In the genomic region with DNA sequence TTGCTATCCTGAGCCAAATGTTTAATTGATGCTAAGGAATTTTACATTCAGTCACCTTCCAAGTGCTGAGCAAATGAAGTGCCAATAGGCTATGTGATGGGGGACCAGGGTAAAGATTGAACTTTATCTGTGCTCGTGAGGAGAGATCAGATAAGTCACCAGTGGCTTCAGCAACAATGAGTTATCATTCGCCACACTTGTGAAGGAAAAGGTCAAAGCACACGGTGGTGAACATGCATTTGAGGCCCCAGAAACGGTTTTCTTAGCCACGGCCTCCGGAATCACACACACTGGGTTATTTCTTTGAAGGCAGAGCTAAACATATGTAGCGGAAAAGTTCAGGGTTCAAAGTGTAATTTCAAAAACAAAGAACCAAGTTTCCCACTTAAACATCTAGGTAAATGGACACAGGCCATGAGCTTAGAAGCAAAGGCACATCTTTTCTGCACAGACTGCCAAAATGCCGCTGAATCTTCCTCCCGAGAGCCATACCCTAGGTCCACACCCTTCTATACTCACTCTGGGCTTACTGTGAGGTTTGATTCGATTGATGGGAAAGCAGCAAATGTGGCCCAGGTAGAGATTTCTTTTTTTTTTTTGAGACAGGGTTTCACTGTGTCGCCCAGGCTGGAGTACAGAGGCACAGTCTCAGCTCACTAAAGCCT, we compare ENCODE assay signal across 1 cellular context.
A peak's percentile ranks its signal among the peaks of the same experiment; 100 is the strongest.
TF ChIP-seq lines count a peak whose summit lies in the region.

No MANE protein-coding gene starts in this region.

TF ChIP-seq in HepG2, 621 proteins besides CTCF, POLR2A, EP300 and RAD21 (continued from another document and continues in another):
- TF ChIP-seq, protein P1, sequence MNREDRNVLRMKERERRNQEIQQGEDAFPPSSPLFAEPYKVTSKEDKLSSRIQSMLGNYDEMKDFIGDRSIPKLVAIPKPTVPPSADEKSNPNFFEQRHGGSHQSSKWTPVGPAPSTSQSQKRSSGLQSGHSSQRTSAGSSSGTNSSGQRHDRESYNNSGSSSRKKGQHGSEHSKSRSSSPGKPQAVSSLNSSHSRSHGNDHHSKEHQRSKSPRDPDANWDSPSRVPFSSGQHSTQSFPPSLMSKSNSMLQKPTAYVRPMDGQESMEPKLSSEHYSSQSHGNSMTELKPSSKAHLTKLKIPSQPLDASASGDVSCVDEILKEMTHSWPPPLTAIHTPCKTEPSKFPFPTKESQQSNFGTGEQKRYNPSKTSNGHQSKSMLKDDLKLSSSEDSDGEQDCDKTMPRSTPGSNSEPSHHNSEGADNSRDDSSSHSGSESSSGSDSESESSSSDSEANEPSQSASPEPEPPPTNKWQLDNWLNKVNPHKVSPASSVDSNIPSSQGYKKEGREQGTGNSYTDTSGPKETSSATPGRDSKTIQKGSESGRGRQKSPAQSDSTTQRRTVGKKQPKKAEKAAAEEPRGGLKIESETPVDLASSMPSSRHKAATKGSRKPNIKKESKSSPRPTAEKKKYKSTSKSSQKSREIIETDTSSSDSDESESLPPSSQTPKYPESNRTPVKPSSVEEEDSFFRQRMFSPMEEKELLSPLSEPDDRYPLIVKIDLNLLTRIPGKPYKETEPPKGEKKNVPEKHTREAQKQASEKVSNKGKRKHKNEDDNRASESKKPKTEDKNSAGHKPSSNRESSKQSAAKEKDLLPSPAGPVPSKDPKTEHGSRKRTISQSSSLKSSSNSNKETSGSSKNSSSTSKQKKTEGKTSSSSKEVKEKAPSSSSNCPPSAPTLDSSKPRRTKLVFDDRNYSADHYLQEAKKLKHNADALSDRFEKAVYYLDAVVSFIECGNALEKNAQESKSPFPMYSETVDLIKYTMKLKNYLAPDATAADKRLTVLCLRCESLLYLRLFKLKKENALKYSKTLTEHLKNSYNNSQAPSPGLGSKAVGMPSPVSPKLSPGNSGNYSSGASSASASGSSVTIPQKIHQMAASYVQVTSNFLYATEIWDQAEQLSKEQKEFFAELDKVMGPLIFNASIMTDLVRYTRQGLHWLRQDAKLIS (CRISPR knock-in tag; IDR thresholded peaks at IDR 0.05): 0 out of 2 replicates have a peak, but pooled peaks have one; percentile 43
- TF ChIP-seq BRCA1 (CRISPR knock-in tag; IDR thresholded peaks at IDR 0.05) (peak; percentile 58; the same call in 1 of the 2 replicates), HNF4A (CRISPR knock-in tag; IDR thresholded peaks at IDR 0.05) (peak; percentile 94), ZNF577 (CRISPR knock-in tag; IDR thresholded peaks at IDR 0.05; ENCODE audit: borderline replicate concordance, low read depth) (no peak), BORCS8-MEF2B (CRISPR knock-in tag; IDR thresholded peaks at IDR 0.05) (peak; percentile 44; the same call in 1 of the 2 replicates), CAMTA2 (CRISPR knock-in tag; IDR thresholded peaks at IDR 0.05; ENCODE audit: borderline replicate concordance) (no peak), GFI1 (CRISPR knock-in tag; IDR thresholded peaks at IDR 0.05; ENCODE audit: borderline replicate concordance) (peak; percentile 86), HNRNPL (IDR thresholded peaks at IDR 0.05; ENCODE audit: low read depth, low read length) (no peak), ZSCAN21 (CRISPR knock-in tag; IDR thresholded peaks at IDR 0.05; ENCODE audit: borderline replicate concordance) (peak; percentile 82), ZNF547 (CRISPR knock-in tag; IDR thresholded peaks at IDR 0.05) (no peak; the same call in 1 of the 2 replicates), SRY (CRISPR knock-in tag; IDR thresholded peaks at IDR 0.05) (peak; percentile 56; the same call in 1 of the 2 replicates), MBNL3 (CRISPR knock-in tag; conservative IDR thresholded peaks at IDR 0.05) (no peak), ZSCAN9 (CRISPR knock-in tag; IDR thresholded peaks at IDR 0.05; ENCODE audit: borderline replicate concordance) (peak; percentile 68; the same call in 1 of the 2 replicates), ZNF337 (CRISPR knock-in tag; IDR thresholded peaks at IDR 0.05; ENCODE audit: borderline replicate concordance, low read depth) (no peak), RARA (CRISPR knock-in tag; IDR thresholded peaks at IDR 0.05) (peak; percentile 81), ZNF501 (CRISPR knock-in tag; IDR thresholded peaks at IDR 0.05) (peak; percentile 59; the same call in 1 of the 2 replicates), FOXO1 (CRISPR knock-in tag; IDR thresholded peaks at IDR 0.05) (peak; percentile 69; the same call in 1 of the 2 replicates), ZNF446 (CRISPR knock-in tag; IDR thresholded peaks at IDR 0.05) (no peak), ZFP90 (CRISPR knock-in tag; IDR thresholded peaks at IDR 0.05; ENCODE audit: borderline replicate concordance) (peak; percentile 49; the same call in 1 of the 2 replicates), SRSF4 (IDR thresholded peaks at IDR 0.05; ENCODE audit: low read depth, low read length, poor library complexity, severe bottlenecking) (no peak), ZFY (CRISPR knock-in tag; IDR thresholded peaks at IDR 0.05) (peak; percentile 67), NR2F2 (IDR thresholded peaks at IDR 0.05; ENCODE audit: borderline replicate concordance, low read depth) (peak; percentile 86), ZFP36 (IDR thresholded peaks at IDR 0.05; ENCODE audit: borderline replicate concordance, low read depth, low read length, partially characterized antibody) (no peak), ZNF34 (CRISPR knock-in tag; IDR thresholded peaks at IDR 0.05; ENCODE audit: borderline replicate concordance) (no peak), REL (CRISPR knock-in tag; conservative IDR thresholded peaks at IDR 0.05) (no peak; the same call in 1 of the 2 replicates), TSC22D2 (CRISPR knock-in tag; IDR thresholded peaks at IDR 0.05; ENCODE audit: borderline replicate concordance) (no peak), TARDBP (CRISPR knock-in tag; IDR thresholded peaks at IDR 0.05) (peak; percentile 87)
- TF ChIP-seq, protein P2, sequence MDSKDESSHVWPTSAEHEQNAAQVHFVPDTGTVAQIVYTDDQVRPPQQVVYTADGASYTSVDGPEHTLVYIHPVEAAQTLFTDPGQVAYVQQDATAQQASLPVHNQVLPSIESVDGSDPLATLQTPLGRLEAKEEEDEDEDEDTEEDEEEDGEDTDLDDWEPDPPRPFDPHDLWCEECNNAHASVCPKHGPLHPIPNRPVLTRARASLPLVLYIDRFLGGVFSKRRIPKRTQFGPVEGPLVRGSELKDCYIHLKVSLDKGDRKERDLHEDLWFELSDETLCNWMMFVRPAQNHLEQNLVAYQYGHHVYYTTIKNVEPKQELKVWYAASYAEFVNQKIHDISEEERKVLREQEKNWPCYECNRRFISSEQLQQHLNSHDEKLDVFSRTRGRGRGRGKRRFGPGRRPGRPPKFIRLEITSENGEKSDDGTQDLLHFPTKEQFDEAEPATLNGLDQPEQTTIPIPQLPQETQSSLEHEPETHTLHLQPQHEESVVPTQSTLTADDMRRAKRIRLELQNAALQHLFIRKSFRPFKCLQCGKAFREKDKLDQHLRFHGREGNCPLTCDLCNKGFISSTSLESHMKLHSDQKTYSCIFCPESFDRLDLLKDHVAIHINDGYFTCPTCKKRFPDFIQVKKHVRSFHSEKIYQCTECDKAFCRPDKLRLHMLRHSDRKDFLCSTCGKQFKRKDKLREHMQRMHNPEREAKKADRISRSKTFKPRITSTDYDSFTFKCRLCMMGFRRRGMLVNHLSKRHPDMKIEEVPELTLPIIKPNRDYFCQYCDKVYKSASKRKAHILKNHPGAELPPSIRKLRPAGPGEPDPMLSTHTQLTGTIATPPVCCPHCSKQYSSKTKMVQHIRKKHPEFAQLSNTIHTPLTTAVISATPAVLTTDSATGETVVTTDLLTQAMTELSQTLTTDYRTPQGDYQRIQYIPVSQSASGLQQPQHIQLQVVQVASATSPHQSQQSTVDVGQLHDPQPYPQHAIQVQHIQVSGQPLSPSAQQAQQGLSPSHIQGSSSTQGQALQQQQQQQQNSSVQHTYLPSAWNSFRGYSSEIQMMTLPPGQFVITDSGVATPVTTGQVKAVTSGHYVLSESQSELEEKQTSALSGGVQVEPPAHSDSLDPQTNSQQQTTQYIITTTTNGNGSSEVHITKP (CRISPR knock-in tag; IDR thresholded peaks at IDR 0.05; ENCODE audit: low read depth): 0 out of 2 replicates have a peak, but pooled peaks have one; percentile 20
- TF ChIP-seq, protein P3, sequence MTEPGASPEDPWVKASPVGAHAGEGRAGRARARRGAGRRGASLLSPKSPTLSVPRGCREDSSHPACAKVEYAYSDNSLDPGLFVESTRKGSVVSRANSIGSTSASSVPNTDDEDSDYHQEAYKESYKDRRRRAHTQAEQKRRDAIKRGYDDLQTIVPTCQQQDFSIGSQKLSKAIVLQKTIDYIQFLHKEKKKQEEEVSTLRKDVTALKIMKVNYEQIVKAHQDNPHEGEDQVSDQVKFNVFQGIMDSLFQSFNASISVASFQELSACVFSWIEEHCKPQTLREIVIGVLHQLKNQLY (CRISPR knock-in tag; IDR thresholded peaks at IDR 0.05): peak; percentile 80; the same call in 1 of the 2 replicates
- TF ChIP-seq, protein P4, sequence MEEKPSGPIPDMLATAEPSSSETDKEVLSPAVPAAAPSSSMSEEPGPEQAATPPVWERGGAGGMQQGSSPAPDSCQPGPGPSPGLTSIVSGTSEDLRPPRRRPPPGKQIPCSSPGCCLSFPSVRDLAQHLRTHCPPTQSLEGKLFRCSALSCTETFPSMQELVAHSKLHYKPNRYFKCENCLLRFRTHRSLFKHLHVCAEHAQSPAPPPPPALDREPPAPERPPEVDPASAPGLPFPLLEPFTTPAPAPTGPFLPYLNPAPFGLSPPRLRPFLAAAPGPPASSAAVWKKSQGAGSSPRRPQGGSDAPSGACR (CRISPR knock-in tag; IDR thresholded peaks at IDR 0.05): no peak
- TF ChIP-seq, protein P5, sequence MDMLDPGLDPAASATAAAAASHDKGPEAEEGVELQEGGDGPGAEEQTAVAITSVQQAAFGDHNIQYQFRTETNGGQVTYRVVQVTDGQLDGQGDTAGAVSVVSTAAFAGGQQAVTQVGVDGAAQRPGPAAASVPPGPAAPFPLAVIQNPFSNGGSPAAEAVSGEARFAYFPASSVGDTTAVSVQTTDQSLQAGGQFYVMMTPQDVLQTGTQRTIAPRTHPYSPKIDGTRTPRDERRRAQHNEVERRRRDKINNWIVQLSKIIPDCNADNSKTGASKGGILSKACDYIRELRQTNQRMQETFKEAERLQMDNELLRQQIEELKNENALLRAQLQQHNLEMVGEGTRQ (IDR thresholded peaks at IDR 0.05; ENCODE audit: low read depth, low read length): no peak
- TF ChIP-seq, protein P5 (CRISPR knock-in tag; IDR thresholded peaks at IDR 0.05; ENCODE audit: borderline replicate concordance): no peak
- TF ChIP-seq, protein P6, sequence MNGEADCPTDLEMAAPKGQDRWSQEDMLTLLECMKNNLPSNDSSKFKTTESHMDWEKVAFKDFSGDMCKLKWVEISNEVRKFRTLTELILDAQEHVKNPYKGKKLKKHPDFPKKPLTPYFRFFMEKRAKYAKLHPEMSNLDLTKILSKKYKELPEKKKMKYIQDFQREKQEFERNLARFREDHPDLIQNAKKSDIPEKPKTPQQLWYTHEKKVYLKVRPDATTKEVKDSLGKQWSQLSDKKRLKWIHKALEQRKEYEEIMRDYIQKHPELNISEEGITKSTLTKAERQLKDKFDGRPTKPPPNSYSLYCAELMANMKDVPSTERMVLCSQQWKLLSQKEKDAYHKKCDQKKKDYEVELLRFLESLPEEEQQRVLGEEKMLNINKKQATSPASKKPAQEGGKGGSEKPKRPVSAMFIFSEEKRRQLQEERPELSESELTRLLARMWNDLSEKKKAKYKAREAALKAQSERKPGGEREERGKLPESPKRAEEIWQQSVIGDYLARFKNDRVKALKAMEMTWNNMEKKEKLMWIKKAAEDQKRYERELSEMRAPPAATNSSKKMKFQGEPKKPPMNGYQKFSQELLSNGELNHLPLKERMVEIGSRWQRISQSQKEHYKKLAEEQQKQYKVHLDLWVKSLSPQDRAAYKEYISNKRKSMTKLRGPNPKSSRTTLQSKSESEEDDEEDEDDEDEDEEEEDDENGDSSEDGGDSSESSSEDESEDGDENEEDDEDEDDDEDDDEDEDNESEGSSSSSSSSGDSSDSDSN (CRISPR knock-in tag; IDR thresholded peaks at IDR 0.05): 0 out of 2 replicates have a peak, but pooled peaks have one; percentile 19
- TF ChIP-seq, protein P7, sequence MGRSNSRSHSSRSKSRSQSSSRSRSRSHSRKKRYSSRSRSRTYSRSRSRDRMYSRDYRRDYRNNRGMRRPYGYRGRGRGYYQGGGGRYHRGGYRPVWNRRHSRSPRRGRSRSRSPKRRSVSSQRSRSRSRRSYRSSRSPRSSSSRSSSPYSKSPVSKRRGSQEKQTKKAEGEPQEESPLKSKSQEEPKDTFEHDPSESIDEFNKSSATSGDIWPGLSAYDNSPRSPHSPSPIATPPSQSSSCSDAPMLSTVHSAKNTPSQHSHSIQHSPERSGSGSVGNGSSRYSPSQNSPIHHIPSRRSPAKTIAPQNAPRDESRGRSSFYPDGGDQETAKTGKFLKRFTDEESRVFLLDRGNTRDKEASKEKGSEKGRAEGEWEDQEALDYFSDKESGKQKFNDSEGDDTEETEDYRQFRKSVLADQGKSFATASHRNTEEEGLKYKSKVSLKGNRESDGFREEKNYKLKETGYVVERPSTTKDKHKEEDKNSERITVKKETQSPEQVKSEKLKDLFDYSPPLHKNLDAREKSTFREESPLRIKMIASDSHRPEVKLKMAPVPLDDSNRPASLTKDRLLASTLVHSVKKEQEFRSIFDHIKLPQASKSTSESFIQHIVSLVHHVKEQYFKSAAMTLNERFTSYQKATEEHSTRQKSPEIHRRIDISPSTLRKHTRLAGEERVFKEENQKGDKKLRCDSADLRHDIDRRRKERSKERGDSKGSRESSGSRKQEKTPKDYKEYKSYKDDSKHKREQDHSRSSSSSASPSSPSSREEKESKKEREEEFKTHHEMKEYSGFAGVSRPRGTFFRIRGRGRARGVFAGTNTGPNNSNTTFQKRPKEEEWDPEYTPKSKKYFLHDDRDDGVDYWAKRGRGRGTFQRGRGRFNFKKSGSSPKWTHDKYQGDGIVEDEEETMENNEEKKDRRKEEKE (IDR thresholded peaks at IDR 0.05): no peak
- TF ChIP-seq, protein P8, sequence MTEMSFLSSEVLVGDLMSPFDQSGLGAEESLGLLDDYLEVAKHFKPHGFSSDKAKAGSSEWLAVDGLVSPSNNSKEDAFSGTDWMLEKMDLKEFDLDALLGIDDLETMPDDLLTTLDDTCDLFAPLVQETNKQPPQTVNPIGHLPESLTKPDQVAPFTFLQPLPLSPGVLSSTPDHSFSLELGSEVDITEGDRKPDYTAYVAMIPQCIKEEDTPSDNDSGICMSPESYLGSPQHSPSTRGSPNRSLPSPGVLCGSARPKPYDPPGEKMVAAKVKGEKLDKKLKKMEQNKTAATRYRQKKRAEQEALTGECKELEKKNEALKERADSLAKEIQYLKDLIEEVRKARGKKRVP (CRISPR knock-in tag; IDR thresholded peaks at IDR 0.05): 0 out of 4 replicates have a peak, but pooled peaks of 1 of the 2 experiments have one; percentile 25
- TF ChIP-seq, protein P9, sequence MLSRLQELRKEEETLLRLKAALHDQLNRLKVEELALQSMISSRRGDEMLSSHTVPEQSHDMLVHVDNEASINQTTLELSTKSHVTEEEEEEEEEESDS (CRISPR knock-in tag; IDR thresholded peaks at IDR 0.05; ENCODE audit: borderline replicate concordance): 0 out of 2 replicates have a peak, but pooled peaks have one; percentile 50
- TF ChIP-seq, protein P10, sequence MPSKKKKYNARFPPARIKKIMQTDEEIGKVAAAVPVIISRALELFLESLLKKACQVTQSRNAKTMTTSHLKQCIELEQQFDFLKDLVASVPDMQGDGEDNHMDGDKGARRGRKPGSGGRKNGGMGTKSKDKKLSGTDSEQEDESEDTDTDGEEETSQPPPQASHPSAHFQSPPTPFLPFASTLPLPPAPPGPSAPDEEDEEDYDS (CRISPR knock-in tag; IDR thresholded peaks at IDR 0.05): peak; percentile 33; the same call in 1 of the 2 replicates
